Comparison of ENCODE assay signal across 8 cellular contexts in the genomic region with DNA sequence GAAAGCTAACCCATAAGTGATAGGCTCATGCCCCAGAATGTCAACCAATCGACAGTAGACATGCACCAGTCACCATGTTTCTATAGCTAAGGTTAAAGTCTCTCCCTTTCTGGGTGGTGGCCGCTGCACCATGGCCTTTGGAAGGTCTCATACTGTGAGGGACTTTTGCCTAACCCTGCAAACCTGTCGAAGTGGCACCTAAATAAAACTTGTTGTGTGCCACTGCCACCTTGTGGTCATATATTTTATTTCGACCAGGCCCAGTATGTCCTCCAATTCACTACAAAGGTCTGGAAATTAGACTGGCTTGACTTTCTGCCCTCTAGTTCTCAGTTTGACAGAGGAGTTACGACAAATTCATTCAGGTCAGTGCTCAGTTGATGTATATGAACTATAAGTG.
DNase-seq lines count a peak whose midpoint lies in the region; ATAC-seq and TF ChIP-seq lines count a peak whose summit lies in the region.

No MANE protein-coding gene starts in this region.

- peak; percentile 39 to 68 for TF ChIP-seq CTCF in right atrium auricular region (IDR thresholded peaks at IDR 0.05)

- no peak overlapping the region for H3K27ac ChIP-seq in right atrium auricular region

- DNase-seq in DMS53 treated with DMSO at 0.1 percent for 48 hours (lab: John Stamatoyannopoulos, UW; ENCODE audit: unreplicated experiment) (peak; percentile 62), NOMO-1 treated with DMSO at 0.1 percent for 48 hours (lab: John Stamatoyannopoulos, UW; ENCODE audit: unreplicated experiment) (peak; percentile 33), right atrium auricular region (ENCODE audit: low spot score) (no peak), DMS79 (lab: John Stamatoyannopoulos, UW) (no peak)
- DNase-seq in activated naive CD4-positive, alpha-beta T cell treated with Interleukin-2 at 50 U/mL for 16 hours, result peak; percentile 7
- peak; percentile 1 to 14 for DNase-seq in stimulated activated CD4-positive, alpha-beta T cell treated with anti-CD3 and anti-CD28 coated beads, Interleukin-1b, Interleukin-23, amount 100 ng/mL, for 4 hours (ENCODE audit: low read depth in 2 of 2)

- H3K36me3 ChIP-seq in right atrium auricular region, result no peaks in the 10 kb centered on the region

- H3K27me3 ChIP-seq in right atrium auricular region, result no peaks in the 10 kb centered on the region

- no peak overlapping the region for H3K4me3 ChIP-seq in right atrium auricular region

- H3K4me1 ChIP-seq in right atrium auricular region, result no peaks in the 10 kb centered on the region

- H3K9me3 ChIP-seq in right atrium auricular region, result no peaks in the 10 kb centered on the region

- ATAC-seq in GM19395 (IDR thresholded peaks at IDR 0.05; ENCODE audit: unreplicated experiment) (peak; percentile 99), HG03442 (IDR thresholded peaks at IDR 0.05; ENCODE audit: unreplicated experiment) (peak; percentile 92)

Comparison
In these comparisons a context has a peak if more than half of its experiments do, and no peak if none do; other contexts are left out.
1. DNase-seq: peak in DMS53 treated with DMSO at 0.1 percent for 48 hours (single experiment), NOMO-1 treated with DMSO at 0.1 percent for 48 hours (single experiment), activated naive CD4-positive, alpha-beta T cell treated with Interleukin-2 at 50 U/mL for 16 hours (single experiment) and stimulated activated CD4-positive, alpha-beta T cell treated with anti-CD3 and anti-CD28 coated beads, Interleukin-1b, Interleukin-23, amount 100 ng/mL, for 4 hours (2 of 2); none in right atrium auricular region (single experiment) and DMS79 (single experiment).